ENCODE assay signal across 8 cellular contexts in the genomic region with DNA sequence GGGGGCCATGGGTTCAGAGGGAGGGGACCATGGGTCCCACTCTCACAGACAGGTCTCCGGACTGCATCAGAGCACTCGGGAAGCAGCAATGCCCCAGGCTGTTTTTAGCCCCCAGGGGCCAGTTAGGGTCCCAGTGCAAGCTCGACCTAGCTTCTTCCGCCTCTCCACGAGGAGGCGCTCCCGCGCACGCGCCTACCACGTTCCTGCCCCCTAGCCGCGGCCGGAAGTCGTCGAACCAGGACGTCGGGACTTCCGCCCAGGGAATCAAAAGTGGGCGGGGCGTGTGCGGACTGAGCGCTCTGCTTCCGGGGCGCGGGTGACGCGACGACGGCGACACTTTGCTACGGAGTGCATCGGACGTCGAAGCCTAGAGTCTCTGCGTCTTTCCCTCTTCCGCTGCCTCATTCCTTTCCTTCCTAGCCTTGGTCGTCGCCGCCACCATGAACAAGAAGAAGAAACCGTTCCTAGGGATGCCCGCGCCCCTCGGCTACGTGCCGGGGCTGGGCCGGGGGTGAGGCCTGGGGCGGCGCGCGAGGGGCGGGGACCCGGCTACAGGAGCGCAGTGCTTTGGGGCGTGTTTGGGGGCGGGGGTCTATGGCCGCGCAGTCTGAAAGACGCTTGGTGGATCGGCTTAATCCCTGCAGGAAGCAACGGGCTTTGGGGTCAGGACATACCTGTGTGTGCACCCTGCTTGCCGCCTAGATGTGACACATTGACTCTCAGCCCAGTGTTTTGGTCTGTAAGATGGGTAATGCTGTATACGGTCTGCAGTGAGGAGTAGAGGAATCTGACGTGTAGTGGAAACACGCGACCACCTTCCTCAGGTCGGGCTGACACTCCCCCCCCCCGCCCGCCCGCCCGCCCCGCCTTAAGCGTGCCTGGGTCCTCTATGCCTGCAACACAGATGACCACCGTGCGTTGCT. TPM values are rescaled to one million over a fixed set of nuclear protein-coding genes. Genes with fewer than 3 reads are reported as not detected.
A peak's percentile ranks its signal among the peaks of the same experiment; 100 is the strongest.
DNase-seq lines count a peak whose midpoint lies in the region; ATAC-seq and TF ChIP-seq lines count a peak whose summit lies in the region.

A gene with protein sequence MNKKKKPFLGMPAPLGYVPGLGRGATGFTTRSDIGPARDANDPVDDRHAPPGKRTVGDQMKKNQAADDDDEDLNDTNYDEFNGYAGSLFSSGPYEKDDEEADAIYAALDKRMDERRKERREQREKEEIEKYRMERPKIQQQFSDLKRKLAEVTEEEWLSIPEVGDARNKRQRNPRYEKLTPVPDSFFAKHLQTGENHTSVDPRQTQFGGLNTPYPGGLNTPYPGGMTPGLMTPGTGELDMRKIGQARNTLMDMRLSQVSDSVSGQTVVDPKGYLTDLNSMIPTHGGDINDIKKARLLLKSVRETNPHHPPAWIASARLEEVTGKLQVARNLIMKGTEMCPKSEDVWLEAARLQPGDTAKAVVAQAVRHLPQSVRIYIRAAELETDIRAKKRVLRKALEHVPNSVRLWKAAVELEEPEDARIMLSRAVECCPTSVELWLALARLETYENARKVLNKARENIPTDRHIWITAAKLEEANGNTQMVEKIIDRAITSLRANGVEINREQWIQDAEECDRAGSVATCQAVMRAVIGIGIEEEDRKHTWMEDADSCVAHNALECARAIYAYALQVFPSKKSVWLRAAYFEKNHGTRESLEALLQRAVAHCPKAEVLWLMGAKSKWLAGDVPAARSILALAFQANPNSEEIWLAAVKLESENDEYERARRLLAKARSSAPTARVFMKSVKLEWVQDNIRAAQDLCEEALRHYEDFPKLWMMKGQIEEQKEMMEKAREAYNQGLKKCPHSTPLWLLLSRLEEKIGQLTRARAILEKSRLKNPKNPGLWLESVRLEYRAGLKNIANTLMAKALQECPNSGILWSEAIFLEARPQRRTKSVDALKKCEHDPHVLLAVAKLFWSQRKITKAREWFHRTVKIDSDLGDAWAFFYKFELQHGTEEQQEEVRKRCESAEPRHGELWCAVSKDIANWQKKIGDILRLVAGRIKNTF (plus strand): TSS at position 327 of the 923 bp plus-strand sequence. CDS start 114 bp downstream, at position 441.

- H3K27ac ChIP-seq in PC-3 (ENCODE audit: low read length), result peak within 1 kb of the TSS; percentile 67

- H3K36me3 ChIP-seq in PC-3 (ENCODE audit: low read depth, low read length) (peaks cover 19% of the 10 kb centered on the region), mucosa of stomach (ENCODE audit: control insufficient read depth, insufficient read depth, low read length) (no peaks in the 10 kb centered on the region)

- H4K20me1 ChIP-seq in PC-3 (ENCODE audit: low read length), result no peaks in the 10 kb centered on the region

- H3K4me2 ChIP-seq in PC-3 (ENCODE audit: low read length), result peak within 1 kb of the TSS; percentile 96

- intact Hi-C loops in PC-3 (cut with micrococcal nuclease), result loop anchor here (1.0 kb wide), 1 partner anchor 82 kb away; a partner anchor contains a TSS

- BruUV-seq in PC-3 (replicated peaks; lab: Mats Ljungman, UMichigan), result no TSS peak

- POLR2A ChIA-PET in PC-3 (lab: Charles Lee; ENCODE audit: unreplicated experiment), result interaction anchor here (0.5 to 0.7 kb wide), 6 partner anchors 21 to 461 kb away, joined by 3 to 7 read pairs (median 3); a partner anchor contains a TSS

- ATAC-seq in GM21529 (IDR thresholded peaks at IDR 0.05; ENCODE audit: unreplicated experiment) (peak; percentile 44), PC-3 (peak; percentile 58)

- no peaks in the 10 kb centered on the region for H3K9me2 ChIP-seq in PC-3 (replicated peaks; ENCODE audit: low read length)

- peaks cover 3% of the 10 kb centered on the region for H3F3A ChIP-seq in PC-3 (ENCODE audit: low read length, unreplicated experiment)

- TF ChIP-seq POLR2A in erythroblast (IDR thresholded peaks at IDR 0.05; ENCODE audit: low read length), result peak; percentile 69

- DNase-seq in DMS153 (lab: John Stamatoyannopoulos, UW), result peak; percentile 93
- DNase-seq in Jurkat, Clone E6-1 (ENCODE audit: low read depth, low spot score), result peak; percentile 94
- DNase-seq in PC-3, result peak; percentile 98
- peak; percentile 92 for DNase-seq in activated T-cell treated with anti-CD3 and anti-CD28 coated beads, Interleukin-2, amount 50 U/mL, for 1 hour
- DNase-seq in erythroblast (lab: John Stamatoyannopoulos, UW), result peak; percentile 98
- peak; percentile 85 to 88 for DNase-seq in stimulated activated CD8-positive, alpha-beta memory T cell treated with anti-CD3 and anti-CD28 coated beads, Interleukin-7, amount 100 ng/mL, for 1 hour (ENCODE audit: low read depth in 2 of 2)

- H3K9ac ChIP-seq in PC-3 (ENCODE audit: low read length) (peak within 1 kb of the TSS; percentile 93), mucosa of stomach (ENCODE audit: low read length) (peak within 1 kb of the TSS; percentile 76)

- H3K27me3 ChIP-seq in PC-3 (ENCODE audit: low read length) (no peaks in the 10 kb centered on the region), mucosa of stomach (ENCODE audit: control insufficient read depth, insufficient read depth, low read length) (no peaks in the 10 kb centered on the region)

- peak within 1 kb of the TSS; percentile 89 for H2AFZ ChIP-seq in PC-3 (ENCODE audit: low read length)

- H3K9me3 ChIP-seq in PC-3 (ENCODE audit: low read length) (no peaks in the 10 kb centered on the region), mucosa of stomach (ENCODE audit: control insufficient read depth, low read length) (no peaks in the 10 kb centered on the region)

- H3K4me3 ChIP-seq in Jurkat, Clone E6-1 (ENCODE audit: low read length), result peak within 1 kb of the TSS; percentile 96
- peak within 1 kb of the TSS; percentile 99 for H3K4me3 ChIP-seq in PC-3 (ENCODE audit: low read length)
- H3K4me3 ChIP-seq in mucosa of stomach (ENCODE audit: low read length), result peak within 1 kb of the TSS; percentile 82

- peaks cover 28% of the 10 kb centered on the region for H3K4me1 ChIP-seq in PC-3 (ENCODE audit: insufficient read depth, low read length)
- peaks cover 31% of the 10 kb centered on the region for H3K4me1 ChIP-seq in mucosa of stomach (ENCODE audit: control insufficient read depth, insufficient read depth, low read length)

- CTCF ChIA-PET in PC-3 (lab: Charles Lee), result interaction anchor here (0.6 to 1.7 kb wide), 5 partner anchors 57 to 443 kb away, joined by 3 to 6 read pairs (median 3); no protein-coding TSS in a partner anchor

- H3K79me2 ChIP-seq in PC-3 (ENCODE audit: low read length), result peaks cover 33% of the 10 kb centered on the region

- peak; percentile 92 for TF ChIP-seq CTCF in PC-3 (conservative IDR thresholded peaks at IDR 0.05; ENCODE audit: low read depth, low read length)

RNA-seq across cellular contexts. Expression of the gene that starts here (rescaled TPM):
- polyA plus RNA-seq in Jurkat, Clone E6-1 (2012; ENCODE audit: insufficient read depth, insufficient read length), result 84.5 TPM
- 67.1 and 87.2 TPM in 2 replicates for total RNA-seq in PC-3 (2014; rRNA removed)

Comparison
In these comparisons a context has a peak if more than half of its experiments do, and no peak if none do; other contexts are left out.
1. Peak in every context shown above with its lines: DNase-seq, ATAC-seq, H3K4me3 ChIP-seq and H3K27ac ChIP-seq.